ENCODE assay signal across 32 cellular contexts in the genomic region with DNA sequence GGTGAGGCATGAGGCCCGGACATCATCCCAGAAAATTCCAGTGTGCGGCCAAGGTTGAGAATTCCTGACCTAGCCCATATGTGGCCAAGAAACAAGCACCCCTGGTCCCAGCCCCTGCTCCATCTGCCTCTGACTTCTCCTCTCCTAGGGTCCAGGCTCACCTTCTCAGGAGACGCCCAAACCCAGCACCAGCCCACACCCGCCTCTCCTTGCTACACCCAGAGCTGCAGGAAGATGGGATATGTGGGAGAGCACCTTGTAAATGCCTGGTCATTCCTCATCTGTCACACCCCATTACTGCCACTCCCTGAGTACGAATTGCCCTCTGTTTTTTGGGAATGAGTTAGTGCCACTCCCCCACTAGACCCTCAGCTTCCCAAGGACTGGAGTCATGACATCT. TPM values are rescaled to one million over a fixed set of nuclear protein-coding genes. Genes with fewer than 3 reads are reported as not detected.
"Had no signal": no experiment of that assay in that cellular context is flagged by ENCODE, and none has a peak within 500 bp of the region (broad histone marks: within the 10 kb centered on the region; RNA-seq: fewer than 3 reads in every experiment).

No MANE protein-coding gene starts in this region.

- H3K27me3 ChIP-seq: adrenal gland, body of pancreas, vagina had no signal

- H3K4me1 ChIP-seq: adrenal gland, body of pancreas, gastroesophageal sphincter, neural progenitor cell, vagina had no signal

- DNase-seq: activated CD4-positive, alpha-beta T cell treated with anti-CD3 and anti-CD28 coated beads for 48 hours; activated CD4-positive, alpha-beta T cell treated with anti-CD3 and anti-CD28 coated beads, Interleukin-2, amount 50 U/mL, for 48 hours; activated naive CD4-positive, alpha-beta T cell treated with Interleukin-2 at 50 U/mL for 16 hours; activated naive CD8-positive, alpha-beta T cell treated with anti-CD3 and anti-CD28 coated beads for 36 hours; aorta; effector memory CD4-positive, alpha-beta T cell; erythroblast; hippocampal formation; left colon; occipital lobe; right cardiac atrium; stimulated activated CD4-positive, alpha-beta T cell treated with anti-CD3 and anti-CD28 coated beads, Interleukin-2, amount 100 ng/mL, for 48 hours; stimulated activated naive CD8-positive, alpha-beta T cell treated with anti-CD3 and anti-CD28 coated beads, Interleukin-15, Interleukin-2, amounts not matched to agents 100 U/mL and 50 U/mL, for 24 hours; SW 1271; T-helper 9 cell; trophoblast cell; WERI-Rb-1 had no signal

- H2AFZ ChIP-seq: neural progenitor cell had no signal

- H3K4me3 Mint-ChIP-seq: activated naive CD8-positive, alpha-beta T cell treated with anti-CD3 and anti-CD28 coated beads for 36 hours; memory B cell; naive thymus-derived CD8-positive, alpha-beta T cell; neural progenitor cell; T-helper 1 cell treated with Interleukin-12 subunit alpha and Interleukin-12 subunit beta and Interleukin-4 antibody, amounts not matched to agents 30 μg/mL and 1 μg/mL, for 36 hours had no signal

- H3K9me3 ChIP-seq: adrenal gland, body of pancreas, gastroesophageal sphincter, thoracic aorta, vagina had no signal

- H3K9me3 Mint-ChIP-seq: activated naive CD8-positive, alpha-beta T cell treated with anti-CD3 and anti-CD28 coated beads for 36 hours; activated T-helper 2 cell treated with anti-CD3 and anti-CD28 coated beads, Interferon-gamma antibody, Interleukin-2, Interleukin-4, amounts not matched to agents 10 μg/mL and 5 μg/mL and 100 μg/mL, durations not matched to agents 14 hours and 24 hours and 36 hours; memory B cell; naive thymus-derived CD8-positive, alpha-beta T cell; neural progenitor cell; T-helper 1 cell treated with Interleukin-12 subunit alpha and Interleukin-12 subunit beta and Interleukin-4 antibody, amounts not matched to agents 30 μg/mL and 1 μg/mL, for 36 hours had no signal

- H3K36me3 ChIP-seq: adrenal gland, gastroesophageal sphincter, neural progenitor cell, thoracic aorta, vagina, WERI-Rb-1 had no signal

- H3K4me1 Mint-ChIP-seq: activated naive CD8-positive, alpha-beta T cell treated with anti-CD3 and anti-CD28 coated beads for 36 hours; neural progenitor cell had no signal

- H3K4me3 ChIP-seq: adrenal gland, body of pancreas, dorsolateral prefrontal cortex, gastroesophageal sphincter, neural progenitor cell, thoracic aorta, vagina had no signal

- H3K27ac ChIP-seq: adrenal gland, body of pancreas, dorsolateral prefrontal cortex, gastroesophageal sphincter, neural progenitor cell, thoracic aorta, vagina, WERI-Rb-1 had no signal

- H3K4me2 ChIP-seq: neural progenitor cell had no signal

- H3K36me3 Mint-ChIP-seq: activated naive CD8-positive, alpha-beta T cell treated with anti-CD3 and anti-CD28 coated beads for 36 hours; memory B cell; naive thymus-derived CD8-positive, alpha-beta T cell; neural progenitor cell had no signal

- ATAC-seq: activated CD4-positive, CD25-positive, alpha-beta regulatory T cell treated with anti-CD3 and anti-CD28 coated beads, Interleukin-2, amount 50 U/mL, for 24 hours; body of pancreas; gastroesophageal sphincter; left colon; naive thymus-derived CD8-positive, alpha-beta T cell; right cardiac atrium; stimulated activated naive CD8-positive, alpha-beta T cell treated with anti-CD3 and anti-CD28 coated beads, Interleukin-15, Interleukin-2, amounts not matched to agents 100 U/mL and 50 U/mL, for 24 hours had no signal

- H3K27ac Mint-ChIP-seq: activated naive CD8-positive, alpha-beta T cell treated with anti-CD3 and anti-CD28 coated beads for 36 hours; activated T-helper 2 cell treated with anti-CD3 and anti-CD28 coated beads, Interferon-gamma antibody, Interleukin-2, Interleukin-4, amounts not matched to agents 10 μg/mL and 5 μg/mL and 100 μg/mL, durations not matched to agents 14 hours and 24 hours and 36 hours; memory B cell; neural progenitor cell; T-helper 1 cell treated with Interleukin-12 subunit alpha and Interleukin-12 subunit beta and Interleukin-4 antibody, amounts not matched to agents 30 μg/mL and 1 μg/mL, for 36 hours had no signal

RNA-seq across cellular contexts. Expression of a gene that starts 7.3 kb away (rescaled TPM):
- total RNA-seq: activated CD8-positive, alpha-beta memory T cell treated with anti-CD3 and anti-CD28 coated beads for 36 hours; activated naive CD8-positive, alpha-beta T cell treated with anti-CD3 and anti-CD28 coated beads for 36 hours; activated T-helper 2 cell treated with anti-CD3 and anti-CD28 coated beads, Interferon-gamma antibody, Interleukin-2, Interleukin-4, amounts not matched to agents 10 μg/mL and 5 μg/mL and 100 μg/mL, durations not matched to agents 14 hours and 24 hours and 36 hours; fibroblast of villous mesenchyme; left colon; naive thymus-derived CD8-positive, alpha-beta T cell; occipital lobe; vagina had no signal
- polyA plus RNA-seq: keratinocyte; naive thymus-derived CD8-positive, alpha-beta T cell had no signal

RNA-seq across cellular contexts. Expression of a gene that starts 28.0 kb away (rescaled TPM):
- total RNA-seq: activated CD8-positive, alpha-beta memory T cell treated with anti-CD3 and anti-CD28 coated beads for 36 hours; activated naive CD8-positive, alpha-beta T cell treated with anti-CD3 and anti-CD28 coated beads for 36 hours; activated T-helper 2 cell treated with anti-CD3 and anti-CD28 coated beads, Interferon-gamma antibody, Interleukin-2, Interleukin-4, amounts not matched to agents 10 μg/mL and 5 μg/mL and 100 μg/mL, durations not matched to agents 14 hours and 24 hours and 36 hours; left colon; naive thymus-derived CD8-positive, alpha-beta T cell; vagina had no signal
- polyA plus RNA-seq: naive thymus-derived CD8-positive, alpha-beta T cell had no signal

RNA-seq across cellular contexts. Expression of a gene that starts 50.1 kb away (rescaled TPM):
- total RNA-seq: activated CD8-positive, alpha-beta memory T cell treated with anti-CD3 and anti-CD28 coated beads for 36 hours; activated T-helper 2 cell treated with anti-CD3 and anti-CD28 coated beads, Interferon-gamma antibody, Interleukin-2, Interleukin-4, amounts not matched to agents 10 μg/mL and 5 μg/mL and 100 μg/mL, durations not matched to agents 14 hours and 24 hours and 36 hours had no signal
- polyA plus RNA-seq: keratinocyte; naive thymus-derived CD8-positive, alpha-beta T cell had no signal
